Comparison of ENCODE assay signal across 18 cellular contexts in the genomic region with DNA sequence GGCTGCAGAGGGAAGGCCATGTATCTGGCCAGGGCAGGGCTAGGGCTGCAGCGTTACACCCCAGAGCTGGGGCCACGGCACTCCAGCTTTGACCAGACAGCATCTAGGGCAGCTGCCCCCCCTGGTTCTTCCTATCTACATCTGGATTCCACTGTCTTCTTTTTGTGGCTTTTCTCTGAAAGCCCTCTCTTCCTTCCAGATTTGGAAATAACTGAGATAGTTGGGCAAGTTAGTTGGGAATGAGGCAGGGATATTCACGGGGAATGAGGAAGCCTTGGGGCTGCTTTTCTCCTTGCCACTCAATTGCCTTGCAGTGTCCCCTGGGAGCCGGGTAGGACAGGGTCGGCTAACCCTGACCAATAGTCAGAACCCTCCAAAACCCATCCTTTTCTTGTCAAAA. TPM values are rescaled to one million over a fixed set of nuclear protein-coding genes. Genes with fewer than 3 reads are reported as not detected.
DNase-seq lines count a peak whose midpoint lies in the region; ATAC-seq and TF ChIP-seq lines count a peak whose summit lies in the region.
"Had no signal": no experiment of that assay in that cellular context is flagged by ENCODE, and none has a peak within 500 bp of the region (broad histone marks: within the 10 kb centered on the region; RNA-seq: fewer than 3 reads in every experiment).

No MANE protein-coding gene starts in this region.

- H3K27ac ChIP-seq in gastroesophageal sphincter (peak overlapping the region; percentile 4 to 86 (median 51)), sigmoid colon (peak overlapping the region; percentile 50 to 83 (median 80))
- H3K27ac ChIP-seq: KMS-11 had no signal

- H3K4me3 Mint-ChIP-seq in activated T-helper 17 cell treated with anti-CD3 and anti-CD28 coated beads, Interleukin-2, amount 50 U/mL, for 72 hours: no peak overlapping the region
- H3K4me3 Mint-ChIP-seq: CD4-positive, alpha-beta T cell had no signal

- TF ChIP-seq CTCF in gastroesophageal sphincter (IDR thresholded peaks at IDR 0.05): no peak
- no peak for TF ChIP-seq CTCF in sigmoid colon (IDR thresholded peaks at IDR 0.05)

- no peak for ATAC-seq in gastroesophageal sphincter
- no peak for ATAC-seq in HG03432 (IDR thresholded peaks at IDR 0.05; ENCODE audit: unreplicated experiment)
- ATAC-seq in activated T-helper 17 cell treated with anti-CD3 and anti-CD28 coated beads, Interleukin-2, amount 50 U/mL, for 72 hours (replicated peaks): no peak
- ATAC-seq: HepG2, SK-N-SH treated with all-trans-retinoic acid at 6 μM for 48 hours had no signal

- 72 to 88% methylated on average over 3 to 4 of the region's 5 CpGs for WGBS in gastroesophageal sphincter (ENCODE audit: low coverage in 1 of 2), 2 donors
- 84 to 91% methylated on average over 5 of the region's 5 CpGs for WGBS in sigmoid colon, 2 donors

- H3K4me1 Mint-ChIP-seq in activated T-helper 17 cell treated with anti-CD3 and anti-CD28 coated beads, Interleukin-2, amount 50 U/mL, for 72 hours: no peaks in the 10 kb centered on the region

- H3K36me3 Mint-ChIP-seq in activated T-helper 17 cell treated with anti-CD3 and anti-CD28 coated beads, Interleukin-2, amount 50 U/mL, for 72 hours (ENCODE audit: low read depth): no peaks in the 10 kb centered on the region

- H3K4me1 ChIP-seq in gastroesophageal sphincter (peaks cover 5 to 78% (median 19%) of the 10 kb centered on the region in 3 donors), sigmoid colon (peaks cover 0 to 65% (median 54%) of the 10 kb centered on the region in 4 donors)
- H3K4me1 ChIP-seq: BE2C, Peyer's patch had no signal

- no peaks in the 10 kb centered on the region for H3K9me3 ChIP-seq in gastroesophageal sphincter
- no peaks in the 10 kb centered on the region for H3K9me3 ChIP-seq in sigmoid colon
- H3K9me3 ChIP-seq: BE2C, Peyer's patch had no signal

- TF ChIP-seq POLR2A in gastroesophageal sphincter (IDR thresholded peaks at IDR 0.05) (no peak), sigmoid colon (IDR thresholded peaks at IDR 0.05) (no peak)

- intact Hi-C loops in sigmoid colon (cut with DNase I): loop anchor here (5.0 kb wide), 1 partner anchor 64 kb away; no protein-coding TSS in a partner anchor

- H3K4me3 ChIP-seq in gastroesophageal sphincter: no peak overlapping the region
- H3K4me3 ChIP-seq in sigmoid colon: no peak overlapping the region
- H3K4me3 ChIP-seq: Peyer's patch had no signal

- H3K27me3 Mint-ChIP-seq in activated T-helper 17 cell treated with anti-CD3 and anti-CD28 coated beads, Interleukin-2, amount 50 U/mL, for 72 hours: no peaks in the 10 kb centered on the region
- H3K27me3 Mint-ChIP-seq: CD4-positive, alpha-beta T cell had no signal

- H3K27ac Mint-ChIP-seq in activated T-helper 17 cell treated with anti-CD3 and anti-CD28 coated beads, Interleukin-2, amount 50 U/mL, for 72 hours: no peak overlapping the region
- H3K27ac Mint-ChIP-seq: CD4-positive, alpha-beta T cell had no signal

- no peaks in the 10 kb centered on the region for H3K9me3 Mint-ChIP-seq in activated T-helper 17 cell treated with anti-CD3 and anti-CD28 coated beads, Interleukin-2, amount 50 U/mL, for 72 hours
- H3K9me3 Mint-ChIP-seq: CD4-positive, alpha-beta T cell had no signal

- TF ChIP-seq EP300 in gastroesophageal sphincter (IDR thresholded peaks at IDR 0.05) (no peak), sigmoid colon (IDR thresholded peaks at IDR 0.05) (no peak)

- DNase-seq in RPMI7951 (ENCODE audit: low read depth) (peak; percentile 54), sigmoid colon (no peak), NCI-H748 treated with DMSO at 0.1 percent for 48 hours (lab: John Stamatoyannopoulos, UW) (no peak), OCI-M1 (lab: John Stamatoyannopoulos, UW) (no peak)
- DNase-seq: ACHN; BE2C; CD4-positive, alpha-beta T cell; NCI-H1048; NCI-H1436 treated with DMSO at 0.1 percent for 48 hours; NCI-H510A treated with DMSO at 0.1 percent for 48 hours; Peyer's patch; SHP77 had no signal

- H3K36me3 ChIP-seq in gastroesophageal sphincter (no peaks in the 10 kb centered on the region), sigmoid colon (no peaks in the 10 kb centered on the region)
- H3K36me3 ChIP-seq: BE2C, Peyer's patch had no signal

- H3K27me3 ChIP-seq in gastroesophageal sphincter: no peaks in the 10 kb centered on the region
- no peaks in the 10 kb centered on the region for H3K27me3 ChIP-seq in sigmoid colon
- H3K27me3 ChIP-seq: BE2C, Peyer's patch had no signal

RNA-seq across cellular contexts. Expression of a gene that starts 26.8 kb away (rescaled TPM):
- 42.7 and 44.9 TPM in 2 replicates for total RNA-seq in RPMI7951 (2014; rRNA removed; shearing (Covaris generic))
- total RNA-seq in gastroesophageal sphincter (100 to 1,000 TPM in 3 of 4 donors, 10 to 100 TPM in 1; 89.1 to 274 (median 151) TPM), sigmoid colon (100 to 1,000 TPM; 104 to 180 (median 164) TPM)
- 10 to 100 TPM in 1 of 3 donors, 1 to 10 TPM in 2; 1.4 to 12.1 (median 9.0) TPM for polyA plus RNA-seq in sigmoid colon
- total RNA-seq in activated T-helper 17 cell treated with anti-CD3 and anti-CD28 coated beads, Interleukin-2, amount 50 U/mL, for 72 hours: under 1 TPM; 0.66 to 0.67 TPM
- total RNA-seq: HepG2 had no signal
- polyA plus RNA-seq: HepG2 had no signal

Comparison
In these comparisons a context has a peak if more than half of its experiments do, and no peak if none do; other contexts are left out.
1. RNA of a gene that starts 26.8 kb away (total RNA-seq): 89.1 to 274 TPM in gastroesophageal sphincter, 104 to 180 TPM in sigmoid colon and 42.7 to 44.9 TPM in RPMI7951; 0.66 to 0.67 TPM in activated T-helper 17 cell treated with anti-CD3 and anti-CD28 coated beads, Interleukin-2, amount 50 U/mL, for 72 hours; every median in the first group is over 10 times any median in the second.